8 cellular contexts compared by ENCODE assay signal in genomic region chr13:21297914-21298831, GRCh38.
DNase-seq lines count a peak whose midpoint lies in the region; ATAC-seq, FAIRE-seq and TF ChIP-seq lines count a peak whose summit lies in the region.

No MANE protein-coding gene starts in this region.

- TF ChIP-seq CTCF in AG09319 (IDR thresholded peaks at IDR 0.05; ENCODE audit: low read depth, low read length): peak; percentile 87

- FAIRE-seq in islet of Langerhans (lab: Jason Lieb, UNC): peak; percentile 92

- peak; percentile 45 for TF ChIP-seq POLR2A in GM18951 (IDR thresholded peaks at IDR 0.05; ENCODE audit: extremely low read depth, insufficient read depth, insufficient read length)

- peak; percentile 63 for DNase-seq in AG09319 (ENCODE audit: extremely low read depth, low read depth)
- DNase-seq in NCI-H2227 (lab: John Stamatoyannopoulos, UW; ENCODE audit: unreplicated experiment): peak; percentile 92
- DNase-seq in activated CD4-positive, CD25-positive, alpha-beta regulatory T cell (lab: John Stamatoyannopoulos, UW): peak; percentile 64 to 77 (median 72)
- peak; percentile 90 for DNase-seq in cerebellar cortex (ENCODE audit: low spot score)
- DNase-seq in stimulated activated CD4-positive, alpha-beta T cell treated with anti-CD3 and anti-CD28 coated beads, Interleukin-12 subunit alpha, Interleukin-12 subunit beta, amount 100 ng/mL, for 24 hours (ENCODE audit: low read depth in 2 of 2): peak; percentile 74 to 79

- in situ Hi-C loops in GM18951 (cut with MboI; ENCODE audit: low sequenced_read_pairs, unreplicated experiment): loop anchor here (5.0 kb wide), 1 partner anchor 174 kb away; no protein-coding TSS in a partner anchor

- peak; percentile 93 for ATAC-seq in HG03175 (IDR thresholded peaks at IDR 0.05; ENCODE audit: unreplicated experiment)

Comparison
In these comparisons a context has a peak if more than half of its experiments do, and no peak if none do; other contexts are left out.
1. Peak in every context shown above with its lines: DNase-seq and ATAC-seq.